In the genomic region with DNA sequence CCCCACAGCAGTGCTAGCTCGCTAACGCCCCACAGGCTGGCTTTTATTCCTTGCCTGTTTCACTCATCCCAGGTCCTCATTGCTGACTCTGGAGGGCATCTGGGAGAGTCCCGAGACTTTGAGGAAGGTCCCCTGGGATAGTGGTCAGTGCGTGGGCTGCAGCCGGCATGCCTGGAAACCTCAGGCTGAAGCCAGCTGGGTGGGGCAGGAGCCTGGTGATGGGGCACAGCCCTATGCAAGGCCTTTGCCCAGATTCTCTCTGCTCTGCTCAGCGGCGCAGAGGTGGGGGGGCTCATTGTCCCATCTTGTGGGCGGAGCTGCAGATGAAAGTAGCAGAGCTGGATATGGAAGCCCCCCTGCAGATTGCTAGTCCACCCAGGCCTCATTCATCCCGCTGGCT, we compare ENCODE assay signal across 20 cellular contexts. TPM values are rescaled to one million over a fixed set of nuclear protein-coding genes. Genes with fewer than 3 reads are reported as not detected.
DNase-seq lines count a peak whose midpoint lies in the region; ATAC-seq and TF ChIP-seq lines count a peak whose summit lies in the region.
"Had no signal": no experiment of that assay in that cellular context is flagged by ENCODE, and none has a peak within 500 bp of the region (broad histone marks: within the 10 kb centered on the region; RNA-seq: fewer than 3 reads in every experiment).

No MANE protein-coding gene starts in this region.

- no peaks in the 10 kb centered on the region for H3K36me3 ChIP-seq in osteoblast (ENCODE audit: insufficient read depth, low read length)
- H3K36me3 ChIP-seq: thoracic aorta had no signal

- H3K27ac ChIP-seq in osteoblast (ENCODE audit: low read depth, low read length): peak overlapping the region; percentile 5

- H3K4me2 ChIP-seq in osteoblast (ENCODE audit: insufficient read depth, low read length): peak overlapping the region; percentile 23
- H3K4me2 ChIP-seq: SK-N-SH had no signal

- peaks cover 42% of the 10 kb centered on the region for H3K4me1 ChIP-seq in osteoblast (ENCODE audit: insufficient read depth, low read length)

- no peaks in the 10 kb centered on the region for H3K79me2 ChIP-seq in osteoblast (ENCODE audit: insufficient read depth, low read length)

- H3K27me3 ChIP-seq in osteoblast (ENCODE audit: insufficient read depth, low read length): no peaks in the 10 kb centered on the region

- no peaks in the 10 kb centered on the region for H4K20me1 ChIP-seq in osteoblast (ENCODE audit: insufficient read depth, low read length)

- peak; percentile 64 for DNase-seq in COLO829 (ENCODE audit: low spot score)
- DNase-seq in LHCN-M2 (ENCODE audit: low read depth): peak; percentile 87
- DNase-seq in fibroblast of gingiva (ENCODE audit: low read depth): peak; percentile 62
- peak; percentile 97 for DNase-seq in osteoblast (ENCODE audit: insufficient read length, low spot score, missing footprints)
- DNase-seq in hypothalamus (lab: John Stamatoyannopoulos, UW): no peak
- DNase-seq in stimulated activated naive CD4-positive, alpha-beta T cell treated with Interleukin-2 at 50 U/mL for 16 hours (lab: John Stamatoyannopoulos, UW): no peak
- no peak for DNase-seq in NCI-H187 (lab: John Stamatoyannopoulos, UW)
- DNase-seq: CD4-positive, alpha-beta T cell; DND-41; MM.1S; NCI-H1930; NCI-H510A; nephron progenitor cell; SK-N-SH; stimulated activated CD4-positive, alpha-beta T cell treated with anti-CD3 and anti-CD28 coated beads, Interleukin-2, amount 100 ng/mL, for 48 hours; stimulated activated CD8-positive, alpha-beta memory T cell treated with anti-CD3 and anti-CD28 coated beads, Interleukin-4, amount 100 ng/mL, for 48 hours had no signal

- H2AFZ ChIP-seq in osteoblast (ENCODE audit: low read length): no peak overlapping the region

- peak; percentile 17 for TF ChIP-seq CTCF in osteoblast (IDR thresholded peaks at IDR 0.05; ENCODE audit: extremely low read depth, low read depth, low read length)

- peak overlapping the region; percentile 21 for H3K4me3 ChIP-seq in osteoblast (ENCODE audit: insufficient read depth, low read length)
- H3K4me3 ChIP-seq: lung, thoracic aorta had no signal

- ATAC-seq in HG02981 (IDR thresholded peaks at IDR 0.05; ENCODE audit: unreplicated experiment): no peak
- ATAC-seq: activated T-helper 17 cell treated with anti-CD3 and anti-CD28 coated beads, Interleukin-2, amount 50 U/mL, for 72 hours had no signal

- no peaks in the 10 kb centered on the region for H3K9me3 ChIP-seq in osteoblast (ENCODE audit: low read depth, low read length)
- H3K9me3 ChIP-seq: SK-N-SH, thoracic aorta had no signal

RNA-seq across cellular contexts. Expression of a gene that starts 55.7 kb away (rescaled TPM):
- total RNA-seq in LHCN-M2 (2014; rRNA removed): 2.4 and 3.3 TPM in 2 replicates
- polyA plus RNA-seq in LHCN-M2 (2012): 1.5 TPM
- total RNA-seq in osteoblast: 28.9 and 31.8 TPM in 2 replicates

Comparison
In these comparisons a context has a peak if more than half of its experiments do, and no peak if none do; other contexts are left out.
1. DNase-seq: peak in COLO829 (single experiment), LHCN-M2 (single experiment), fibroblast of gingiva (single experiment) and osteoblast (single experiment); none in hypothalamus (0 of 51), stimulated activated naive CD4-positive, alpha-beta T cell treated with Interleukin-2 at 50 U/mL for 16 hours (single experiment) and NCI-H187 (0 of 2).